In the genomic region with DNA sequence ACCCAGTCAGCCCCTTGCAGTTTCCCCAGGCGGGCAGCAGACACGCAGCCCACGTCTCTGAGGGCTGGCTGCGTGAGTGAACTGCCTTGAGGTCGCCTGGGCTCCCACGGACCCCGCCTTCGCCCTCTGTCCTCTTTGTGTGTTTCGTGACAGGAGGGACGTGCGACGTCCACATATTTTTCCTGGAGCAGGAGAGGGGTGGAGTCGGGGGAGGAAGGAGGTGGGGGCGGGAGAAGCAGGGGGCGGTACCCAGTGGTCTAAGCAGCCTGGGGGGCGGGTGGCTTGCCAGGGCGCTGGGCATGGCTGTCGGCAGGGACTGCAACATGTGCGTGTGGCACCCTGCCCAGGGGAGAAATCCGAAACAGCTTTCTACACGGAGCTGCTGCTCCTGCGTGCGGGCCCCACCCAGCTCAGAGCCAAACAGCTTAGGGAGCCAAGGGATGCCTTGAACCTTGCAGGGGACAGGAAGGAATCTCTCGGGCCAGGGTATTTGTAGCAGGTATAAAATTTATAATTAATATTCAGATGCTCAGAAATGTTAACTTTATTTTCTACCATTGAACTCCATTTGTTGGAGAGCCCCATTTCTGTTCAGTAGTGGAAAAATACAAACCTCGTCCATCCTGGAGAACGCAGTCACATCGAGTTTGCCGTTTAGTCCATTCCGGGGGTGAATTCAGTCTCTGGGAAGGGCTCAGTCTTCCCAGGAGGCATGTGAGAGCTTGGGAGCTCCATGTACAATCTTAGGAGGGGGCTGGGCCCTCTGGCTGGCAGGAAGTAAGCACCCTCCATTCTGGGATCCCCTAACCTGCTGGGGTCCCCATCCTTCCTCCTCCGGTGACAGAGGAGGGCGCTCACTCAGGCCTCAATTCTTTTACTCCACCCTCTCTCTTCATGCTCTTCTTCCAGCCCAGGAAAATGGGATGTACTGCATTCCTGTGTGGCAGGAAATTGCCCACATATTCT, we compare ENCODE assay signal across 8 cellular contexts.
DNase-seq lines count a peak whose midpoint lies in the region; ATAC-seq and TF ChIP-seq lines count a peak whose summit lies in the region.

No MANE protein-coding gene starts in this region.

- no peaks in the 10 kb centered on the region for H3K36me3 Mint-ChIP-seq in activated CD4-positive, alpha-beta T cell treated with anti-CD3 and anti-CD28 coated beads, Interleukin-2, amount 10 ng/mL, durations not matched to agents 24 days and 14 days (ENCODE audit: low read depth)

- H3K27me3 Mint-ChIP-seq in activated CD4-positive, alpha-beta T cell treated with anti-CD3 and anti-CD28 coated beads, Interleukin-2, amount 10 ng/mL, durations not matched to agents 24 days and 14 days = peaks cover 14% of the 10 kb centered on the region
- H3K27me3 Mint-ChIP-seq in stimulated activated naive CD8-positive, alpha-beta T cell treated with anti-CD3 and anti-CD28 coated beads, Interleukin-15, amount 100 ng/mL, for 72 hours = no peaks in the 10 kb centered on the region

- H3K4me3 ChIP-seq in colonic mucosa = peak overlapping the region; percentile 34

- H3K27me3 ChIP-seq in colonic mucosa = no peaks in the 10 kb centered on the region

- H3K4me1 ChIP-seq in colonic mucosa = no peaks in the 10 kb centered on the region

- H3K9ac ChIP-seq in colonic mucosa (ENCODE audit: low read depth in 2 of 2, low read length in 2 of 2) = no peak overlapping the region

- peak overlapping the region; percentile 70 for H3K4me3 Mint-ChIP-seq in activated CD4-positive, alpha-beta T cell treated with anti-CD3 and anti-CD28 coated beads, Interleukin-2, amount 10 ng/mL, durations not matched to agents 24 days and 14 days
- H3K4me3 Mint-ChIP-seq in stimulated activated naive CD8-positive, alpha-beta T cell treated with anti-CD3 and anti-CD28 coated beads, Interleukin-15, amount 100 ng/mL, for 72 hours = peak overlapping the region; percentile 51 to 52

- no peaks in the 10 kb centered on the region for H3K9me3 Mint-ChIP-seq in activated CD4-positive, alpha-beta T cell treated with anti-CD3 and anti-CD28 coated beads, Interleukin-2, amount 10 ng/mL, durations not matched to agents 24 days and 14 days
- H3K9me3 Mint-ChIP-seq in stimulated activated naive CD8-positive, alpha-beta T cell treated with anti-CD3 and anti-CD28 coated beads, Interleukin-15, amount 100 ng/mL, for 72 hours = no peaks in the 10 kb centered on the region

- H3K36me3 ChIP-seq in colonic mucosa = no peaks in the 10 kb centered on the region

- no peak for TF ChIP-seq CTCF in colonic mucosa (IDR thresholded peaks at IDR 0.05)

- ATAC-seq in stimulated activated naive CD8-positive, alpha-beta T cell treated with anti-CD3 and anti-CD28 coated beads, Interleukin-15, amount 100 ng/mL, for 72 hours = peak; percentile 59

- H3K27ac Mint-ChIP-seq in activated CD4-positive, alpha-beta T cell treated with anti-CD3 and anti-CD28 coated beads, Interleukin-2, amount 10 ng/mL, durations not matched to agents 24 days and 14 days = no peak overlapping the region
- H3K27ac Mint-ChIP-seq in stimulated activated naive CD8-positive, alpha-beta T cell treated with anti-CD3 and anti-CD28 coated beads, Interleukin-15, amount 100 ng/mL, for 72 hours = peak overlapping the region in 1 of 2 donors; percentile 62

- H3K27ac ChIP-seq in colonic mucosa = peak overlapping the region; percentile 28

- H3K4me1 Mint-ChIP-seq in activated CD4-positive, alpha-beta T cell treated with anti-CD3 and anti-CD28 coated beads, Interleukin-2, amount 10 ng/mL, durations not matched to agents 24 days and 14 days = peaks cover 18% of the 10 kb centered on the region
- H3K4me1 Mint-ChIP-seq in stimulated activated naive CD8-positive, alpha-beta T cell treated with anti-CD3 and anti-CD28 coated beads, Interleukin-15, amount 100 ng/mL, for 72 hours = peaks cover 40% of the 10 kb centered on the region

- H3K9me3 ChIP-seq in colonic mucosa = no peaks in the 10 kb centered on the region

- no peak for DNase-seq in activated CD4-positive, alpha-beta T cell treated with anti-CD3 and anti-CD28 coated beads, Interleukin-2, amount 10 ng/mL, durations not matched to agents 24 days and 14 days
- no peak for DNase-seq in activated CD4-positive, alpha-beta T cell treated with anti-CD3 and anti-CD28 coated beads for 4 hours
- DNase-seq in NCI-H748 treated with DMSO at 0.1 percent for 48 hours (lab: John Stamatoyannopoulos, UW) (peak; percentile 2), colonic mucosa (peak; percentile 61), left kidney (ENCODE audit: low read depth, low spot score) (peak; percentile 76), GF-D8 (lab: John Stamatoyannopoulos, UW) (no peak), globus pallidus (ENCODE audit: low spot score) (no peak)
- no peak for DNase-seq in stimulated activated naive CD8-positive, alpha-beta T cell treated with anti-CD3 and anti-CD28 coated beads, Interleukin-15, amount 100 ng/mL, for 72 hours

- intact Hi-C loops in activated CD4-positive, alpha-beta T cell treated with anti-CD3 and anti-CD28 coated beads, Interleukin-2, amount 10 ng/mL, durations not matched to agents 24 days and 14 days (cut with micrococcal nuclease) = no loop called here
- intact Hi-C loops in colonic mucosa (cut with DNase I) = no loop called here

Comparison
In these comparisons a context has a peak if more than half of its experiments do, and no peak if none do; other contexts are left out.
1. DNase-seq: peak in NCI-H748 treated with DMSO at 0.1 percent for 48 hours (single experiment), colonic mucosa (single experiment) and left kidney (single experiment); none in activated CD4-positive, alpha-beta T cell treated with anti-CD3 and anti-CD28 coated beads, Interleukin-2, amount 10 ng/mL, durations not matched to agents 24 days and 14 days (single experiment), activated CD4-positive, alpha-beta T cell treated with anti-CD3 and anti-CD28 coated beads for 4 hours (0 of 2), stimulated activated naive CD8-positive, alpha-beta T cell treated with anti-CD3 and anti-CD28 coated beads, Interleukin-15, amount 100 ng/mL, for 72 hours (0 of 2), GF-D8 (single experiment) and globus pallidus (single experiment).